Comparison of ENCODE assay signal across 22 cellular contexts in the genomic region with DNA sequence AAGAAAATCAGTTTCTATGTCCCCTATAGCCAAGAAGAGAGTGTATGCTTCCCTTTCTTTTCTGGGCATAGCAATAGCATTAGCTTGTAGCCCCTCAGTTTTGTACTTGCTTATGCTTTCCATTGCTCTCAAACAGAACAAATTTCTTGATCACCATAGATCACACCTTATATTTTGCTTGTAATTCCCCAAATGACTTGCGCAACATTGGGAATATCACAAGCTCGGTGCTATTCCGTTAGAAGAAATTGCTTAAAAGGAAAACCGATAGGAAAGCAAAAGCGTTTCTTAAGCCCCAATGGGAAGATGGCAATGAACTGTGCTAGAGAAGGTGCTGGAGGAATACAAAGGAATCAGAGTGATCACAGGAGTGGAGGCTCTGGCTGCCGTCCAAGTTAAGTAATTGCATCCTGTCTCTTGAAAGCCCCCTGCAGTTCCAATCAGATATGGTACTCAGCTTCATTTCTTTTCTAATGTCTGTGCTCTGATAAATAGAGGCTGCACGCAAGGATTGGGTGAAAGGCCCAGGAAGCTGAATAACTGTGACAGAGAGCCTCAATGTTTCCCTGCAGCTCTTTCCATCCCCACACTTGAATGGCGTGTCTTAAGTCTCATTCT.
DNase-seq lines count a peak whose midpoint lies in the region; ATAC-seq and TF ChIP-seq lines count a peak whose summit lies in the region.
"Had no signal": no experiment of that assay in that cellular context is flagged by ENCODE, and none has a peak within 500 bp of the region (broad histone marks: within the 10 kb centered on the region; RNA-seq: fewer than 3 reads in every experiment).

No MANE protein-coding gene starts in this region.

- no peak overlapping the region for H3K4me3 ChIP-seq in SK-N-SH (ENCODE audit: low read depth in 2 of 2, low read length in 1 of 2)
- H3K4me3 ChIP-seq: ascending aorta, SJSA1, tibial nerve had no signal

- H3K27me3 ChIP-seq in SK-N-SH (ENCODE audit: insufficient read depth): no peaks in the 10 kb centered on the region
- H3K27me3 ChIP-seq: ascending aorta, SJSA1, tibial nerve had no signal

- no peak for ATAC-seq in activated CD8-positive, alpha-beta memory T cell treated with anti-CD3 and anti-CD28 coated beads, Interleukin-2, amount 10 ng/mL, durations not matched to agents 7 days and 5 days
- ATAC-seq: activated CD8-positive, alpha-beta T cell treated with anti-CD3 and anti-CD28 coated beads for 36 hours; CD8-positive, alpha-beta T cell; natural killer cell; stimulated activated naive B cell treated with anti-CD40 and anti-IgM and Interleukin-4, amounts not matched to agents 10 μg/mL and 1 μg/mL and 100 μg/mL, for 72 hours had no signal

- H3K4me1 ChIP-seq in SK-N-SH (ENCODE audit: control insufficient read depth in 1 of 2, insufficient read depth in 2 of 2, low read depth in 1 of 2, low read length in 1 of 2): peaks cover 0 to 6% of the 10 kb centered on the region in 2 experiments; a peak in 2 of 4 replicates
- H3K4me1 ChIP-seq: ascending aorta, parathyroid adenoma, SJSA1, tibial nerve had no signal

- no peaks in the 10 kb centered on the region for H3K36me3 ChIP-seq in SK-N-SH (replicated peaks in 1 of 2; ENCODE audit: control insufficient read depth in 1 of 2, insufficient read depth in 2 of 2, low read length in 1 of 2)
- H3K36me3 ChIP-seq: ascending aorta, SJSA1, tibial nerve had no signal

- H3K9me3 ChIP-seq in SK-N-SH: no peaks in the 10 kb centered on the region
- H3K9me3 ChIP-seq: ascending aorta, SJSA1, tibial nerve had no signal

- H3F3A ChIP-seq in SK-N-SH (replicated peaks; ENCODE audit: insufficient read depth): no peaks in the 10 kb centered on the region

- POLR2A ChIA-PET in SK-N-SH (lab: Yijun Ruan, JAX): no interaction called here

- peak; percentile 15 for DNase-seq in DMS79 (lab: John Stamatoyannopoulos, UW)
- peak; percentile 63 to 89 (median 87) for DNase-seq in NCI-H1417 (lab: John Stamatoyannopoulos, UW)
- DNase-seq in NCI-H2171 (lab: John Stamatoyannopoulos, UW): peak; percentile 41
- peak; percentile 41 for DNase-seq in SK-N-SH
- no peak for DNase-seq in LoVo (ENCODE audit: low spot score)
- no peak for DNase-seq in T-helper 2 cell
- DNase-seq in activated CD8-positive, alpha-beta memory T cell treated with anti-CD3 and anti-CD28 coated beads, Interleukin-2, amount 10 ng/mL, durations not matched to agents 7 days and 5 days: no peak
- no peak for DNase-seq in ACHN
- DNase-seq: activated CD4-positive, CD25-positive, alpha-beta regulatory T cell; activated CD8-positive, alpha-beta T cell treated with anti-CD3 and anti-CD28 coated beads for 36 hours; activated naive CD4-positive, alpha-beta T cell treated with anti-CD3 and anti-CD28 coated beads, Interleukin-2, amount 50 U/mL, for 16 hours; activated T-cell treated with anti-CD3 and anti-CD28 coated beads, Interleukin-2, amount 50 U/mL, for 48 hours; CD8-positive, alpha-beta T cell; erythroblast; GOT3; kidney glomerular epithelial cell; natural killer cell; stimulated activated naive B cell treated with anti-CD40 and anti-IgM and Interleukin-4, amounts not matched to agents 10 μg/mL and 1 μg/mL and 100 μg/mL, for 72 hours had no signal

- H3K9ac ChIP-seq in SK-N-SH: no peak overlapping the region
- H3K9ac ChIP-seq: parathyroid adenoma had no signal

- H3K27me3 Mint-ChIP-seq in activated CD8-positive, alpha-beta memory T cell treated with anti-CD3 and anti-CD28 coated beads, Interleukin-2, amount 10 ng/mL, durations not matched to agents 7 days and 5 days: no peaks in the 10 kb centered on the region
- H3K27me3 Mint-ChIP-seq: activated CD8-positive, alpha-beta T cell treated with anti-CD3 and anti-CD28 coated beads for 36 hours had no signal

- no peak overlapping the region for H3K4me2 ChIP-seq in SK-N-SH

- TF ChIP-seq EP300 in SK-N-SH (IDR thresholded peaks at IDR 0.05; ENCODE audit: borderline replicate concordance in 1 of 2, low read depth in 1 of 2, low read length in 1 of 2): no peak

- no peaks in the 10 kb centered on the region for H3K9me2 ChIP-seq in SK-N-SH

- H4K20me1 ChIP-seq in SK-N-SH (ENCODE audit: insufficient read depth): no peaks in the 10 kb centered on the region

- no peak overlapping the region for H3K27ac Mint-ChIP-seq in activated CD8-positive, alpha-beta memory T cell treated with anti-CD3 and anti-CD28 coated beads, Interleukin-2, amount 10 ng/mL, durations not matched to agents 7 days and 5 days
- H3K27ac Mint-ChIP-seq: activated CD8-positive, alpha-beta T cell treated with anti-CD3 and anti-CD28 coated beads for 36 hours; CD8-positive, alpha-beta T cell; natural killer cell; stimulated activated naive B cell treated with anti-CD40 and anti-IgM and Interleukin-4, amounts not matched to agents 10 μg/mL and 1 μg/mL and 100 μg/mL, for 72 hours had no signal

- CTCF ChIA-PET in SK-N-SH (lab: Yijun Ruan, JAX): interaction anchor here (0.9 kb wide), 1 partner anchor 975 kb away, joined by 3 read pairs; no protein-coding TSS in a partner anchor
- CTCF ChIA-PET in activated CD8-positive, alpha-beta memory T cell treated with anti-CD3 and anti-CD28 coated beads, Interleukin-2, amount 10 ng/mL, durations not matched to agents 7 days and 5 days (lab: Charles Lee): no interaction called here

- 23% methylated on average over 8 of the region's 8 CpGs for WGBS in SK-N-SH (ENCODE audit: low lambda C conversion rate)

- H3K36me3 Mint-ChIP-seq in activated CD8-positive, alpha-beta memory T cell treated with anti-CD3 and anti-CD28 coated beads, Interleukin-2, amount 10 ng/mL, durations not matched to agents 7 days and 5 days: no peaks in the 10 kb centered on the region
- H3K36me3 Mint-ChIP-seq: CD8-positive, alpha-beta T cell; natural killer cell; stimulated activated naive B cell treated with anti-CD40 and anti-IgM and Interleukin-4, amounts not matched to agents 10 μg/mL and 1 μg/mL and 100 μg/mL, for 72 hours had no signal

- no peaks in the 10 kb centered on the region for H3K4me1 Mint-ChIP-seq in activated CD8-positive, alpha-beta memory T cell treated with anti-CD3 and anti-CD28 coated beads, Interleukin-2, amount 10 ng/mL, durations not matched to agents 7 days and 5 days
- H3K4me1 Mint-ChIP-seq: natural killer cell; stimulated activated naive B cell treated with anti-CD40 and anti-IgM and Interleukin-4, amounts not matched to agents 10 μg/mL and 1 μg/mL and 100 μg/mL, for 72 hours had no signal

- no peaks in the 10 kb centered on the region for H3K9me3 Mint-ChIP-seq in activated CD8-positive, alpha-beta memory T cell treated with anti-CD3 and anti-CD28 coated beads, Interleukin-2, amount 10 ng/mL, durations not matched to agents 7 days and 5 days (ENCODE audit: low read depth)
- H3K9me3 Mint-ChIP-seq: activated CD8-positive, alpha-beta T cell treated with anti-CD3 and anti-CD28 coated beads for 36 hours; CD8-positive, alpha-beta T cell had no signal

- no peaks in the 10 kb centered on the region for H3K79me2 ChIP-seq in SK-N-SH (ENCODE audit: insufficient read depth)
- H3K79me2 ChIP-seq: parathyroid adenoma had no signal

- no peak overlapping the region for H2AFZ ChIP-seq in SK-N-SH (ENCODE audit: low read depth)
- H2AFZ ChIP-seq: parathyroid adenoma had no signal

- in situ Hi-C loops in ACHN (cut with HindIII; ENCODE audit: low pct_ligation_motif_present, low pct_unique_long_range_greater_than_20kb, low sequenced_read_pairs): no loop called here

- H3K27ac ChIP-seq in SK-N-SH (ENCODE audit: low read depth in 2 of 2, low read length in 1 of 2): peak overlapping the region in 1 of 2 experiments; percentile 72; a peak in 1 of 4 replicates
- H3K27ac ChIP-seq: ascending aorta, parathyroid adenoma, SJSA1, tibial nerve had no signal

- no peak overlapping the region for H3K4me3 Mint-ChIP-seq in activated CD8-positive, alpha-beta memory T cell treated with anti-CD3 and anti-CD28 coated beads, Interleukin-2, amount 10 ng/mL, durations not matched to agents 7 days and 5 days
- H3K4me3 Mint-ChIP-seq: activated CD8-positive, alpha-beta T cell treated with anti-CD3 and anti-CD28 coated beads for 36 hours; CD8-positive, alpha-beta T cell; natural killer cell; stimulated activated naive B cell treated with anti-CD40 and anti-IgM and Interleukin-4, amounts not matched to agents 10 μg/mL and 1 μg/mL and 100 μg/mL, for 72 hours had no signal

- no peak for TF ChIP-seq CTCF in SK-N-SH (IDR thresholded peaks at IDR 0.05)

- TF ChIP-seq RAD21 in SK-N-SH (IDR thresholded peaks at IDR 0.05; ENCODE audit: low read length): no peak

TF ChIP-seq in SK-N-SH, 30 proteins besides CTCF, POLR2A, EP300 and RAD21:
- TF ChIP-seq POLR2AphosphoS5 (IDR thresholded peaks at IDR 0.05; ENCODE audit: low read depth, low read length) (no peak), SIN3A (IDR thresholded peaks at IDR 0.05; ENCODE audit: borderline replicate concordance, low read depth, low read length) (no peak), NFIC (IDR thresholded peaks at IDR 0.05; ENCODE audit: borderline replicate concordance) (no peak), TAF1 (IDR thresholded peaks at IDR 0.05; ENCODE audit: borderline replicate concordance, low read depth, low read length) (no peak), TCF12 (IDR thresholded peaks at IDR 0.05) (no peak)
TF ChIP-seq in SK-N-SH: peak in this region for 0.

Comparison
In these comparisons a context has a peak if more than half of its experiments do, and no peak if none do; other contexts are left out.
1. DNase-seq: peak in DMS79 (single experiment), NCI-H1417 (3 of 3), NCI-H2171 (single experiment) and SK-N-SH (single experiment); none in LoVo (single experiment), T-helper 2 cell (0 of 5), activated CD8-positive, alpha-beta memory T cell treated with anti-CD3 and anti-CD28 coated beads, Interleukin-2, amount 10 ng/mL, durations not matched to agents 7 days and 5 days (single experiment) and ACHN (single experiment).